ENCODE assay signal across 22 cellular contexts in genomic region chr2:30358822-30359221, GRCh38.
DNase-seq lines count a peak whose midpoint lies in the region.
"Had no signal": no experiment of that assay in that cellular context is flagged by ENCODE, and none has a peak within 500 bp of the region (broad histone marks: within the 10 kb centered on the region; RNA-seq: fewer than 3 reads in every experiment).

No MANE protein-coding gene starts in this region.

- H3F3A ChIP-seq in GM23248 (ENCODE audit: insufficient read depth): peaks cover 25% of the 10 kb centered on the region

- H3K9me3 ChIP-seq in GM23248 (ENCODE audit: low read depth) (no peaks in the 10 kb centered on the region), mesenchymal stem cell (ENCODE audit: control insufficient read depth, low read length) (no peaks in the 10 kb centered on the region), Karpas-422 (ENCODE audit: low read length) (no peaks in the 10 kb centered on the region)
- H3K9me3 ChIP-seq: breast epithelium, pancreas had no signal

- no peaks in the 10 kb centered on the region for H4K20me1 ChIP-seq in GM23248 (ENCODE audit: insufficient read depth)
- H4K20me1 ChIP-seq in Karpas-422 (ENCODE audit: insufficient read depth, low read depth, low read length): no peaks in the 10 kb centered on the region

- H3K36me3 ChIP-seq in GM23248 (ENCODE audit: low read depth) (no peaks in the 10 kb centered on the region), mesenchymal stem cell (ENCODE audit: control insufficient read depth in 1 of 2, insufficient read depth in 2 of 2, low read depth in 1 of 2, low read length in 2 of 2) (no peaks in the 10 kb centered on the region), Karpas-422 (ENCODE audit: insufficient read depth, low read length) (no peaks in the 10 kb centered on the region)
- H3K36me3 ChIP-seq: breast epithelium, pancreas had no signal

- no peaks in the 10 kb centered on the region for H3K79me2 ChIP-seq in GM23248 (ENCODE audit: insufficient read depth)
- no peaks in the 10 kb centered on the region for H3K79me2 ChIP-seq in Karpas-422 (ENCODE audit: low read length)

- no peaks in the 10 kb centered on the region for H3K79me1 ChIP-seq in mesenchymal stem cell (replicated peaks; ENCODE audit: low read length, poor library complexity, severe bottlenecking)

- DNase-seq in Ammon's horn (ENCODE audit: low spot score) (peak; percentile 51), GM23248 (peak; percentile 22), SK-N-DZ (ENCODE audit: low spot score) (peak; percentile 56), mesenchymal stem cell (no peak), HPDE6-E6E7 (ENCODE audit: extremely low spot score) (no peak), Karpas-422 (no peak), Kasumi-1 (lab: John Stamatoyannopoulos, UW) (no peak)
- DNase-seq in activated CD4-positive, CD25-positive, alpha-beta regulatory T cell treated with anti-CD3 and anti-CD28 coated beads, Interleukin-2, amount 50 U/mL, for 72 hours: no peak
- DNase-seq: activated B cell treated with CpG ODN at 0.5 μM for 24 hours; activated CD4-positive, alpha-beta memory T cell treated with anti-CD3 and anti-CD28 coated beads for 36 hours; activated T-cell treated with anti-CD3 and anti-CD28 coated beads, Interleukin-2, amount 50 U/mL, for 1 hour; HCEC 1CT; NCI-H2029; NCI-H510A; pancreas; RPMI8226; stimulated activated CD4-positive, alpha-beta T cell treated with anti-CD3 and anti-CD28 coated beads, Interleukin-15, amount 100 ng/mL, for 24 hours; stimulated activated CD8-positive, alpha-beta memory T cell treated with anti-CD3 and anti-CD28 coated beads, Interleukin-4, amount 100 ng/mL, for 48 hours; substantia nigra had no signal

- peak overlapping the region; percentile 27 for H4K91ac ChIP-seq in mesenchymal stem cell (ENCODE audit: low read length)

- no peak overlapping the region for H2BK5ac ChIP-seq in mesenchymal stem cell (ENCODE audit: low read depth, low read length, poor library complexity, severe bottlenecking)

- H3K14ac ChIP-seq in mesenchymal stem cell (ENCODE audit: low read length in 2 of 2): no peak overlapping the region

- H3K4ac ChIP-seq in mesenchymal stem cell (ENCODE audit: low read depth in 1 of 2, low read length in 2 of 2): no peak overlapping the region

- H3K27me3 ChIP-seq in GM23248 (replicated peaks; ENCODE audit: insufficient read depth) (no peaks in the 10 kb centered on the region), mesenchymal stem cell (ENCODE audit: control insufficient read depth in 1 of 2, insufficient read depth in 1 of 2, low read length in 2 of 2) (no peaks in the 10 kb centered on the region), Karpas-422 (ENCODE audit: low read length) (no peaks in the 10 kb centered on the region)
- H3K27me3 ChIP-seq: breast epithelium, pancreas had no signal

- H3K27ac ChIP-seq in GM23248 (no peak overlapping the region), mesenchymal stem cell (ENCODE audit: low read length, poor library complexity, severe bottlenecking) (no peak overlapping the region), Karpas-422 (ENCODE audit: low read length) (no peak overlapping the region)
- H3K27ac ChIP-seq: KMS-11, pancreas, SK-N-MC had no signal

- no peak overlapping the region for H3K23ac ChIP-seq in mesenchymal stem cell (ENCODE audit: low read length in 2 of 2)

- H3K4me3 ChIP-seq in GM23248 (no peak overlapping the region), mesenchymal stem cell (ENCODE audit: insufficient read depth in 1 of 2, low read depth in 1 of 2, low read length in 2 of 2) (no peak overlapping the region), Karpas-422 (ENCODE audit: low read length) (no peak overlapping the region)
- H3K4me3 ChIP-seq: breast epithelium, pancreas, SK-N-MC had no signal

- H3K4me2 ChIP-seq in GM23248 (ENCODE audit: unreplicated experiment) (no peak overlapping the region), mesenchymal stem cell (ENCODE audit: low read length, poor library complexity, severe bottlenecking) (no peak overlapping the region), Karpas-422 (ENCODE audit: low read depth, low read length, poor library complexity, severe bottlenecking) (no peak overlapping the region)
- H3K4me2 ChIP-seq: KMS-11 had no signal

- 92% methylated on average over 6 of the region's 6 CpGs for WGBS in GM23248 (ENCODE audit: low coverage in 1 of 2, low lambda C conversion rate in 2 of 2, missing lambda C conversion rate in 2 of 2), 2 experiments
- 90% methylated on average over 6 of the region's 6 CpGs for WGBS in mesenchymal stem cell

- H3K9ac ChIP-seq in GM23248 (no peak overlapping the region), mesenchymal stem cell (ENCODE audit: low read length) (no peak overlapping the region), Karpas-422 (ENCODE audit: low read length) (no peak overlapping the region)
- H3K9ac ChIP-seq: KMS-11 had no signal

- H2BK15ac ChIP-seq in mesenchymal stem cell (ENCODE audit: low read depth, poor library complexity, severe bottlenecking): no peak overlapping the region

- H4K8ac ChIP-seq in mesenchymal stem cell (ENCODE audit: low read length): no peak overlapping the region

- no peak overlapping the region for H2AK5ac ChIP-seq in mesenchymal stem cell (ENCODE audit: low read length, severe bottlenecking)

- in situ Hi-C loops in GM23248 (cut with MboI): no loop called here

- H2BK120ac ChIP-seq in mesenchymal stem cell (ENCODE audit: low read depth, low read length): no peak overlapping the region

- H2BK12ac ChIP-seq in mesenchymal stem cell (ENCODE audit: low read length in 2 of 2): no peak overlapping the region

- H3K18ac ChIP-seq in mesenchymal stem cell (ENCODE audit: low read depth in 1 of 2, low read length in 2 of 2): no peak overlapping the region

- H3K9me2 ChIP-seq in GM23248 (ENCODE audit: insufficient read depth): no peaks in the 10 kb centered on the region
- no peaks in the 10 kb centered on the region for H3K9me2 ChIP-seq in Karpas-422 (replicated peaks; ENCODE audit: insufficient read depth, low read length)

- H2AFZ ChIP-seq in GM23248 (no peak overlapping the region), mesenchymal stem cell (ENCODE audit: low read depth, low read length) (no peak overlapping the region), Karpas-422 (ENCODE audit: low read length) (no peak overlapping the region)

- H3K4me1 ChIP-seq in GM23248 (ENCODE audit: insufficient read depth) (peaks cover 48% of the 10 kb centered on the region), mesenchymal stem cell (ENCODE audit: control insufficient read depth, insufficient read depth, low read depth, low read length) (peaks cover 8% of the 10 kb centered on the region), Karpas-422 (ENCODE audit: low read length) (no peaks in the 10 kb centered on the region)

Comparison
In these comparisons a context has a peak if more than half of its experiments do, and no peak if none do; other contexts are left out.
1. DNase-seq: peak in Ammon's horn (single experiment), GM23248 (single experiment) and SK-N-DZ (single experiment); none in mesenchymal stem cell (single experiment), activated CD4-positive, CD25-positive, alpha-beta regulatory T cell treated with anti-CD3 and anti-CD28 coated beads, Interleukin-2, amount 50 U/mL, for 72 hours (single experiment), HPDE6-E6E7 (single experiment), Karpas-422 (single experiment) and Kasumi-1 (0 of 2).